In the genomic region with DNA sequence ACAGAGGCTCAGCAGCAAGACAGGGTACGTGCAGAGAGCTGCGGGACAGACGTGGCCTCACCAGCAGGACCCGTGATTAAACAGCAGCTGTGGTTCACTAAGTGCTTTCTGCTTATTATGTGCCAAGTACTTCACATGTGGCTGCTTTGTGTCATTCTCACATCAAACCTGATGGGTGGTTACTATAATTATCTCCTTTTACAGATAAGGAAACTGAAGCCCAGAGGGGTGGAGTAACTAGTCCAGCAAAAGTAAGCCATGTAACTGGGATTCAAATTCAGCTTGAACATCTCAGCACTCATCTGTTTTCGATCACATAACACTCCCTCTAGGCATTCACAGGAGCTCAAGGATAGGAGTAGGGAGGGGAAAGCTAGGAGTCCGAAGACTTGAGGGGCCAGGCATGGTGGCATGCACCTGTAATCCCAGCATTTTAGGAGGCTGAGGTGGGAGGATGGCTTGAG, we compare ENCODE assay signal across 8 cellular contexts. TPM values are rescaled to one million over a fixed set of nuclear protein-coding genes. Genes with fewer than 3 reads are reported as not detected.
DNase-seq lines count a peak whose midpoint lies in the region; ATAC-seq and TF ChIP-seq lines count a peak whose summit lies in the region.

No MANE protein-coding gene starts in this region.

- peak overlapping the region in 4 of 7 donors; percentile 52 to 78 (median 58) for H3K27ac Mint-ChIP-seq in CD14-positive monocyte
- H3K27ac Mint-ChIP-seq in Calu3 (ENCODE audit: unreplicated experiment), result no peak overlapping the region

- H3K56ac ChIP-seq in IMR-90 (ENCODE audit: extremely low read depth, insufficient read depth, low read length), result no peak overlapping the region

- ATAC-seq in IMR-90 (ENCODE audit: low read depth) (peak; percentile 63), Panc1 (peak; percentile 36; the same call in 1 of the 2 replicates), HG02870 (IDR thresholded peaks at IDR 0.05; ENCODE audit: unreplicated experiment) (no peak)

- no peaks in the 10 kb centered on the region; the same call in 1 of the 2 replicates for H4K20me1 ChIP-seq in IMR-90 (ENCODE audit: insufficient read depth, low read length)

- DNase-seq in CD14-positive monocyte (ENCODE audit: low spot score), result no peak
- peak; percentile 53 for DNase-seq in IMR-90
- DNase-seq in Panc1 (ENCODE audit: low read depth, low spot score), result no peak
- DNase-seq in islet precursor cell, result peak; percentile 87
- no peak for DNase-seq in NCI-H1694 (lab: John Stamatoyannopoulos, UW)
- no peak for DNase-seq in Calu3
- DNase-seq in activated CD4-positive, alpha-beta T cell treated with anti-CD3 and anti-CD28 coated beads for 4 hours, result no peak

- H2BK120ac ChIP-seq in IMR-90 (ENCODE audit: low read depth, low read length), result peak overlapping the region; percentile 2; the same call in 1 of the 2 replicates

- H2BK15ac ChIP-seq in IMR-90 (ENCODE audit: low read depth, low read length), result peak overlapping the region; percentile 2; the same call in 1 of the 3 replicates

- H2AK5ac ChIP-seq in IMR-90 (ENCODE audit: low read depth, low read length), result peak overlapping the region; percentile 40

- no peak for TF ChIP-seq CTCF in CD14-positive monocyte (IDR thresholded peaks at IDR 0.05)
- no peak for TF ChIP-seq CTCF in IMR-90 (conservative IDR thresholded peaks at IDR 0.05; ENCODE audit: low read depth, low read length)
- no peak for TF ChIP-seq CTCF in Panc1 (IDR thresholded peaks at IDR 0.05)
- TF ChIP-seq CTCF in Calu3 (IDR thresholded peaks at IDR 0.05; ENCODE audit: unreplicated experiment), result no peak

- no peak for TF ChIP-seq POLR2A in IMR-90 (IDR thresholded peaks at IDR 0.05; ENCODE audit: low read depth, low read length)

- H3K9me3 Mint-ChIP-seq in CD14-positive monocyte (peaks cover 0 to 9% (median 5%) of the 10 kb centered on the region in 7 donors), Calu3 (ENCODE audit: low read depth, unreplicated experiment) (no peaks in the 10 kb centered on the region)

- dilution Hi-C loops in IMR-90 (cut with HindIII; ENCODE audit: low sequenced_read_pairs, unreplicated experiment), result no loop called here

- H4K8ac ChIP-seq in IMR-90 (ENCODE audit: low read depth in 2 of 2, low read length in 2 of 2), result peak overlapping the region in 1 of 2 experiments; percentile 8; a peak in 1 of 4 replicates

- H3K4me3 Mint-ChIP-seq in CD14-positive monocyte, result no peak overlapping the region
- no peak overlapping the region for H3K4me3 Mint-ChIP-seq in Calu3 (ENCODE audit: low read depth, unreplicated experiment)

- TF ChIP-seq RAD21 in IMR-90 (IDR thresholded peaks at IDR 0.05; ENCODE audit: low read length), result no peak

- 50% methylated on average over 3 of the region's 6 CpGs; no CpG with 5 or more reads in 1 of the 2 experiments for WGBS in IMR-90 (ENCODE audit: extremely low coverage in 2 of 2, insufficient read length in 1 of 2), 2 experiments

- H3K27me3 Mint-ChIP-seq in CD14-positive monocyte (ENCODE audit: low read depth in 3 of 3) (peaks cover 0 to 2% (median 0%) of the 10 kb centered on the region in 3 donors), Calu3 (ENCODE audit: unreplicated experiment) (no peaks in the 10 kb centered on the region)

- H3K36me3 Mint-ChIP-seq in CD14-positive monocyte (peaks cover 0 to 2% of the 10 kb centered on the region in 2 donors), Calu3 (ENCODE audit: insufficient read depth, unreplicated experiment) (no peaks in the 10 kb centered on the region)

- 0 out of 2 replicates have a peak overlapping the region, but pooled peaks have one; percentile 46 for H3K14ac ChIP-seq in IMR-90 (replicated peaks; ENCODE audit: low read depth, low read length)

- H3K36me3 ChIP-seq in IMR-90 (ENCODE audit: control insufficient read depth, insufficient read depth, low read length) (no peaks in the 10 kb centered on the region), Panc1 (ENCODE audit: control insufficient read depth, insufficient read depth, low read length) (no peaks in the 10 kb centered on the region)

- peaks cover 8% of the 10 kb centered on the region; the same call in 1 of the 2 replicates for H3K9me1 ChIP-seq in IMR-90 (ENCODE audit: insufficient read depth, low read length)

- peak overlapping the region; percentile 31; the same call in 1 of the 2 replicates for H2BK20ac ChIP-seq in IMR-90 (ENCODE audit: low read depth, low read length)

- in situ Hi-C loops in IMR-90 (cut with MboI; ENCODE audit: low sequenced_read_pairs), result loop anchor here (5.0 kb wide), 2 partner anchors 43 to 143 kb away; no protein-coding TSS in a partner anchor
- in situ Hi-C loops in Panc1 (cut with HindIII; ENCODE audit: low pct_unique_long_range_greater_than_20kb, low sequenced_read_pairs), result no loop called here

- intact Hi-C loops in CD14-positive monocyte (cut with micrococcal nuclease) (no loop called here), IMR-90 (cut with micrococcal nuclease) (no loop called here), Panc1 (cut with micrococcal nuclease; ENCODE audit: unreplicated experiment) (no loop called here), Calu3 (cut with micrococcal nuclease; ENCODE audit: unreplicated experiment) (no loop called here)

- H3K4me3 ChIP-seq in IMR-90 (ENCODE audit: insufficient read depth, low read depth, low read length), result no peak overlapping the region
- no peak overlapping the region for H3K4me3 ChIP-seq in Panc1 (ENCODE audit: low read depth in 2 of 2, low read length in 2 of 2)

- BruUV-seq in IMR-90 (replicated peaks; lab: Mats Ljungman, UMichigan), result no TSS peak
- no TSS peak for BruUV-seq in Panc1 (replicated peaks; lab: Mats Ljungman, UMichigan)
- no TSS peak for BruUV-seq in Calu3 (replicated peaks; lab: Mats Ljungman, UMichigan)

- no peak overlapping the region for H4K91ac ChIP-seq in IMR-90 (ENCODE audit: insufficient read depth, low read depth, low read length)

- H3K23ac ChIP-seq in IMR-90 (ENCODE audit: low read depth, low read length), result peak overlapping the region; percentile 1; the same call in 1 of the 2 replicates

- no peak overlapping the region for H2AK9ac ChIP-seq in IMR-90 (replicated peaks; ENCODE audit: low read depth, low read length, poor library complexity)

- H3K4me1 Mint-ChIP-seq in CD14-positive monocyte (peaks cover 29% of the 10 kb centered on the region), Calu3 (ENCODE audit: low read depth, unreplicated experiment) (no peaks in the 10 kb centered on the region)

- CTCF ChIA-PET in IMR-90 (lab: Yijun Ruan, JAX), result interaction anchor here (0.5 kb wide), 1 partner anchor 17 kb away, joined by 3 read pairs; no protein-coding TSS in a partner anchor
- CTCF ChIA-PET in Panc1 (lab: Charles Lee), result interaction anchor here (0.6 kb wide), 1 partner anchor 11 kb away, joined by 4 read pairs; no protein-coding TSS in a partner anchor
- CTCF ChIA-PET in Calu3 (lab: Charles Lee), result no interaction called here

- peak overlapping the region; percentile 4 for H2BK5ac ChIP-seq in IMR-90 (ENCODE audit: low read depth, low read length, poor library complexity, severe bottlenecking)

- 0 out of 2 replicates have a peak overlapping the region, but pooled peaks have one; percentile 8 for H3K18ac ChIP-seq in IMR-90 (ENCODE audit: low read depth, low read length)

- no peaks in the 10 kb centered on the region for H3K27me3 ChIP-seq in IMR-90 (ENCODE audit: control insufficient read depth, insufficient read depth, low read length)
- no peaks in the 10 kb centered on the region for H3K27me3 ChIP-seq in Panc1 (ENCODE audit: control insufficient read depth, insufficient read depth, low read length)

- no peaks in the 10 kb centered on the region for H3K9me3 ChIP-seq in IMR-90 (ENCODE audit: control insufficient read depth, insufficient read depth, low read length)
- no peaks in the 10 kb centered on the region for H3K9me3 ChIP-seq in Panc1 (ENCODE audit: control insufficient read depth, insufficient read depth, low read depth, low read length)

- H3K4ac ChIP-seq in IMR-90 (ENCODE audit: low read depth, low read length), result peak overlapping the region; percentile 35; the same call in 1 of the 2 replicates

- peak overlapping the region; percentile 33; the same call in 1 of the 2 replicates for H3K4me2 ChIP-seq in IMR-90 (ENCODE audit: low read depth, low read length)

- no peaks in the 10 kb centered on the region for H3K79me1 ChIP-seq in IMR-90 (ENCODE audit: low read depth in 1 of 2, low read length in 2 of 2)

- H3K4me1 ChIP-seq in IMR-90 (ENCODE audit: control insufficient read depth, insufficient read depth, low read length) (peaks cover 9% of the 10 kb centered on the region), Panc1 (ENCODE audit: control insufficient read depth, insufficient read depth, low read length) (no peaks in the 10 kb centered on the region)

- H3K9ac ChIP-seq in IMR-90 (ENCODE audit: low read depth, low read length), result 0 out of 2 replicates have a peak overlapping the region, but pooled peaks have one; percentile 14

- H2AFZ ChIP-seq in IMR-90 (replicated peaks; ENCODE audit: low read length, poor library complexity), result peak overlapping the region; percentile 69

- H3K27ac ChIP-seq in IMR-90 (ENCODE audit: insufficient read depth, low read length) (peak overlapping the region; percentile 2; the same call in 1 of the 2 replicates), Panc1 (ENCODE audit: low read length) (no peak overlapping the region)

- peak overlapping the region; percentile 13; the same call in 1 of the 2 replicates for H4K5ac ChIP-seq in IMR-90 (ENCODE audit: low read depth, low read length)

- POLR2A ChIA-PET in IMR-90 (lab: Charles Lee; ENCODE audit: unreplicated experiment) (no interaction called here), Panc1 (lab: Charles Lee) (interaction anchor here (0.5 kb wide), 1 partner anchor 11 kb away, joined by 4 read pairs; no protein-coding TSS in a partner anchor)

RNA-seq across cellular contexts. Expression of gene CLIC4, which starts 50.8 kb away (rescaled TPM):
- polyA plus RNA-seq in CD14-positive monocyte (10 to 100 TPM; 24.6 to 38.1 TPM), IMR-90 (2012; rRNA removed) (194 and 242 TPM in 2 replicates)
- total RNA-seq in IMR-90 (2012; rRNA removed) (392 and 524 TPM in 2 replicates), Panc1 (2021; ENCODE audit: unreplicated experiment) (123 TPM), Calu3 (2022) (45.2 and 62.7 TPM in 2 replicates)
- 181 and 264 TPM in 2 replicates for polyA plus RNA-seq in IMR-90 (2012; cell fraction: cytosol; rRNA removed)
- 149 and 183 TPM in 2 replicates for polyA plus RNA-seq in IMR-90 (2012; cell fraction: nucleus; rRNA removed; ENCODE audit: low replicate concordance)
- 162 TPM for polyA plus RNA-seq in Panc1 (2012; ENCODE audit: insufficient read length)

RNA-seq across cellular contexts. Expression of gene SRRM1, which starts 51.3 kb away (rescaled TPM):
- 100 to 1,000 TPM in 1 of 2 donors, 10 to 100 TPM in 1; 55.9 to 106 TPM for polyA plus RNA-seq in CD14-positive monocyte
- total RNA-seq in IMR-90 (2012; rRNA removed), result 13.6 and 24.2 TPM in 2 replicates
- polyA plus RNA-seq in IMR-90 (2012; rRNA removed), result 82.7 and 94.1 TPM in 2 replicates
- polyA plus RNA-seq in IMR-90 (2012; cell fraction: cytosol; rRNA removed), result 25.6 and 28.1 TPM in 2 replicates
- polyA plus RNA-seq in IMR-90 (2012; cell fraction: nucleus; rRNA removed; ENCODE audit: low replicate concordance), result 70.9 and 209 TPM in 2 replicates
- total RNA-seq in Panc1 (2021; ENCODE audit: unreplicated experiment), result 160 TPM
- 60.9 TPM for polyA plus RNA-seq in Panc1 (2012; ENCODE audit: insufficient read length)
- total RNA-seq in Calu3 (2022), result 122 and 130 TPM in 2 replicates

Comparison
In these comparisons a context has a peak if more than half of its experiments do, and no peak if none do; other contexts are left out.
1. DNase-seq: peak in IMR-90 (single experiment) and islet precursor cell (single experiment); none in CD14-positive monocyte (single experiment), Panc1 (single experiment), NCI-H1694 (single experiment), Calu3 (single experiment) and activated CD4-positive, alpha-beta T cell treated with anti-CD3 and anti-CD28 coated beads for 4 hours (0 of 2).